1 cellular context compared by ENCODE assay signal in genomic region chr7:88735920-88736319, GRCh38.
TF ChIP-seq lines count a peak whose summit lies in the region.

No MANE protein-coding gene starts in this region.

TF ChIP-seq in SK-N-SH treated with all-trans-retinoic acid at 6 μM for 48 hours, 23 proteins besides CTCF, POLR2A, EP300 and RAD21 (continued from another document):
- TF ChIP-seq POU6F1 (CRISPR knock-in tag; IDR thresholded peaks at IDR 0.05; ENCODE audit: borderline replicate concordance, low read depth), result no peak
- TF ChIP-seq TCF4 (CRISPR knock-in tag; IDR thresholded peaks at IDR 0.05; ENCODE audit: borderline replicate concordance), result no peak
